15 cellular contexts compared by ENCODE assay signal in the genomic region with DNA sequence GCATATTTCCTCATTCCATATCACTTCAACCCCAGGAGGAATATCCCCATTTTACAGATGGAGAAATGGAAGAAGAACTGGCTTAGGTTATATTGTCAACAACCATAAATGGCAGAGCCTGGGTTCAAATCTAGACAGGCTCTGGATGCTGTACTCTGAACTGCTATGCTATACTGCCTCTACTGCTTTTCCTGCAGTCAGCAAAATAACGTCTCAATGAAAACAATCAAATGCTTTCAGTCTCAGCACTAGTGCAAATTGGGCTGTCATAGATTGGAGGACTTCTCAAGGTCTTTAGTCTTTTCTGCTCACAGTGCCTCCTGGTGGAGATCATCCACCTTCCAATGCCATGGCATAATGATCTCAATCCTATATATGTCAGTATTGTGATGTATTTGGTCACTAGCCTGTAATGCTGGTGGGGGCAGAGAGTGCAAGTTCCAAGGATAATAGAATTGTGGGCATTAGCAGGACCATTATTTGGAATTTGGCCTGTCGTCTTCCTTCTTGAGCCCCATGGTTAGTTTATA.
DNase-seq lines count a peak whose midpoint lies in the region; ATAC-seq, FAIRE-seq and TF ChIP-seq lines count a peak whose summit lies in the region.
"Had no signal": no experiment of that assay in that cellular context is flagged by ENCODE, and none has a peak within 500 bp of the region (broad histone marks: within the 10 kb centered on the region; RNA-seq: fewer than 3 reads in every experiment).

No MANE protein-coding gene starts in this region.

- H3K9ac ChIP-seq in keratinocyte (ENCODE audit: control insufficient read depth, extremely low read depth, insufficient read depth, low read length): no peak overlapping the region

- DNase-seq in DMS 273 (lab: John Stamatoyannopoulos, UW; ENCODE audit: unreplicated experiment) (peak; percentile 41), DMS 273 treated with DMSO at 0.1 percent for 48 hours (lab: John Stamatoyannopoulos, UW) (no peak), OCI-LY7 (ENCODE audit: low spot score) (no peak), keratinocyte (ENCODE audit: low read depth, low spot score) (no peak), GM19239 (ENCODE audit: insufficient read length, low spot score) (no peak), globus pallidus (ENCODE audit: low spot score) (no peak), C1 segment of cervical spinal cord (lab: John Stamatoyannopoulos, UW) (no peak)
- DNase-seq: 8988T, colonic mucosa, kidney glomerular epithelial cell, natural killer cell, NCI-H1436 treated with DMSO at 0.1 percent for 48 hours, PC-3 had no signal

- H3K79me2 ChIP-seq in OCI-LY7 (ENCODE audit: insufficient read depth, low read depth, low read length) (no peaks in the 10 kb centered on the region), keratinocyte (ENCODE audit: control insufficient read depth, insufficient read depth, low read length) (no peaks in the 10 kb centered on the region)

- CTCF ChIA-PET in OCI-LY7 (lab: Charles Lee; ENCODE audit: unreplicated experiment): no interaction called here

- BruUV-seq in OCI-LY7 (replicated peaks; lab: Mats Ljungman, UMichigan): no TSS peak

- POLR2A ChIA-PET in OCI-LY7 (lab: Charles Lee): no interaction called here

- ATAC-seq in GM21367 (IDR thresholded peaks at IDR 0.05; ENCODE audit: unreplicated experiment): peak; percentile 49
- ATAC-seq: natural killer cell, PC-3 had no signal

- H3K9me3 ChIP-seq in OCI-LY7 (ENCODE audit: low read length) (no peaks in the 10 kb centered on the region), keratinocyte (ENCODE audit: control insufficient read depth, low read depth, low read length) (no peaks in the 10 kb centered on the region)
- H3K9me3 ChIP-seq: colonic mucosa, thoracic aorta had no signal

- no peaks in the 10 kb centered on the region for H3K27me3 ChIP-seq in keratinocyte (ENCODE audit: control insufficient read depth, extremely low read depth, insufficient read depth, low read length)
- H3K27me3 ChIP-seq: colonic mucosa had no signal

- TF ChIP-seq CTCF in OCI-LY7 (conservative IDR thresholded peaks at IDR 0.05; ENCODE audit: low read length) (peak; percentile 41), keratinocyte (optimal IDR thresholded peaks at IDR 0.05 in 1 of 3, IDR thresholded peaks at IDR 0.05 in 1 of 3, conservative IDR thresholded peaks at IDR 0.05 in 1 of 3; ENCODE audit: extremely low read depth in 1 of 3, insufficient read depth in 2 of 3, low read length in 3 of 3) (peak; percentile 18 to 29 (median 27))

- no peaks in the 10 kb centered on the region for H3K36me3 ChIP-seq in OCI-LY7 (ENCODE audit: insufficient read depth, low read length)
- H3K36me3 ChIP-seq in keratinocyte (ENCODE audit: control insufficient read depth in 2 of 2, extremely low read depth in 1 of 2, insufficient read depth in 2 of 2, low read length in 2 of 2): no peaks in the 10 kb centered on the region
- H3K36me3 ChIP-seq: colonic mucosa, thoracic aorta had no signal

- no peak overlapping the region for H3K27ac ChIP-seq in OCI-LY7 (ENCODE audit: low read depth, low read length, poor library complexity, severe bottlenecking)
- no peak overlapping the region for H3K27ac ChIP-seq in keratinocyte (ENCODE audit: control insufficient read depth, insufficient read depth, low read length)
- H3K27ac ChIP-seq: colonic mucosa, thoracic aorta had no signal

- H3K9me2 ChIP-seq in OCI-LY7 (ENCODE audit: insufficient read depth, low read length): no peaks in the 10 kb centered on the region

- H3K9me1 ChIP-seq in keratinocyte (ENCODE audit: control insufficient read depth, extremely low read depth, insufficient read depth, low read length): no peaks in the 10 kb centered on the region

- dilution Hi-C loops in keratinocyte (cut with MboI; ENCODE audit: extremely low pct_ligation_motif_present, low sequenced_read_pairs): no loop called here

- H2AFZ ChIP-seq in OCI-LY7 (ENCODE audit: low read length): no peak overlapping the region
- no peak overlapping the region for H2AFZ ChIP-seq in keratinocyte (ENCODE audit: control insufficient read depth, low read length)

- H3K4me1 ChIP-seq in OCI-LY7 (ENCODE audit: insufficient read depth, low read length, poor library complexity, severe bottlenecking): no peaks in the 10 kb centered on the region
- no peaks in the 10 kb centered on the region for H3K4me1 ChIP-seq in keratinocyte (ENCODE audit: control insufficient read depth, extremely low read depth, insufficient read depth, low read length)
- H3K4me1 ChIP-seq: colonic mucosa had no signal

- no peak for FAIRE-seq in keratinocyte (lab: Jason Lieb, UNC)
- FAIRE-seq in GM19239 (lab: Jason Lieb, UNC): no peak

- H3K4me3 ChIP-seq in OCI-LY7 (ENCODE audit: low read depth, low read length, poor library complexity, severe bottlenecking) (no peak overlapping the region), keratinocyte (ENCODE audit: control insufficient read depth in 2 of 3, extremely low read depth in 1 of 3, insufficient read depth in 2 of 3, low read depth in 1 of 3, low read length in 3 of 3) (no peak overlapping the region)
- H3K4me3 ChIP-seq: colonic mucosa, thoracic aorta had no signal

- intact Hi-C loops in OCI-LY7 (cut with micrococcal nuclease; ENCODE audit: unreplicated experiment): no loop called here

- H4K20me1 ChIP-seq in OCI-LY7 (ENCODE audit: insufficient read depth, low read length): no peaks in the 10 kb centered on the region
- no peaks in the 10 kb centered on the region for H4K20me1 ChIP-seq in keratinocyte (ENCODE audit: control insufficient read depth, extremely low read depth, insufficient read depth, low read length)

- H3K4me2 ChIP-seq in OCI-LY7 (ENCODE audit: low read length) (no peak overlapping the region), keratinocyte (ENCODE audit: control insufficient read depth, extremely low read depth, insufficient read depth, low read depth, low read length) (no peak overlapping the region)
